ENCODE assay signal across 10 cellular contexts in the genomic region with DNA sequence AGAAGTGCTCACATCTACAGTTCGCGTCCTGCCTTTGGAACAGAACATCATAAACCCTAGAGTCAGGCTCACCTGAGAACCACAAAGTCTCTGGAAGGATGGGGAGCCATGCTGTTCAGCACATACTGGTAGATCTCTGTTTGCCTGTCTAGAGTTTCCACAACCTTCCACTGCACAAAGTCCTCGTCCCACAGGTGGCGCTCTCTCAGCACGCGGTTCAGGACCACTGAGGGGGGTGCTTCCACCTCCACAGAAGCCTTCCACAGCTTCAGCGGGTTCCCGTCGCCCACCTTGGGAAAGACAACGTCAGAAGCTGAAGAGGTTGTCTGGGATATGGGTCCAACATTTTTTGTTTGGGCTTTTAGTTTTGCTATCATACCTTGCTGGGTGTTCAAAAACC.
A peak's percentile ranks its signal among the peaks of the same experiment; 100 is the strongest.
DNase-seq lines count a peak whose midpoint lies in the region; ATAC-seq, FAIRE-seq and TF ChIP-seq lines count a peak whose summit lies in the region.
"Had no signal": no experiment of that assay in that cellular context is flagged by ENCODE, and none has a peak within 500 bp of the region (broad histone marks: within the 10 kb centered on the region; RNA-seq: fewer than 3 reads in every experiment).

No MANE protein-coding gene starts in this region.

- H2BK12ac ChIP-seq in H1 (ENCODE audit: low read depth, low read length): no peak overlapping the region

- H3K4me3 ChIP-seq in H1 (ENCODE audit: extremely low read depth in 1 of 4, insufficient read depth in 2 of 4, low read depth in 3 of 4, low read length in 4 of 4): no peak overlapping the region
- H3K4me3 ChIP-seq: HAP-1 had no signal

- H4K20me1 ChIP-seq in H1 (replicated peaks in 1 of 2; ENCODE audit: control insufficient read depth in 1 of 2, insufficient read depth in 2 of 2, low read length in 2 of 2): no peaks in the 10 kb centered on the region

- POLR2A ChIA-PET in H1 (lab: Charles Lee; ENCODE audit: partially characterized antibody): no interaction called here

- H3K4me2 ChIP-seq in H1 (ENCODE audit: insufficient read depth in 1 of 2, low read depth in 2 of 2, low read length in 2 of 2): no peak overlapping the region

- no peak overlapping the region for H4K8ac ChIP-seq in H1 (ENCODE audit: extremely low read depth, insufficient read depth, low read length)

- no peak overlapping the region for H2BK5ac ChIP-seq in H1 (ENCODE audit: low read depth, low read length)

- H3K36me3 ChIP-seq in H1 (ENCODE audit: control insufficient read depth in 2 of 4, insufficient read depth in 4 of 4, low read length in 3 of 4): no peaks in the 10 kb centered on the region
- H3K36me3 ChIP-seq: HAP-1 had no signal

- H3K27me3 Mint-ChIP-seq in stimulated activated memory B cell treated with anti-CD40 and anti-IgM and Interleukin-4, amounts not matched to agents 10 μg/mL and 1 μg/mL and 100 μg/mL, for 72 hours: peaks cover 58% of the 10 kb centered on the region

- H3K9ac ChIP-seq in H1 (replicated peaks in 1 of 4; ENCODE audit: extremely low read depth in 1 of 4, low read depth in 3 of 4, low read length in 3 of 4): no peak overlapping the region

- H3K23me2 ChIP-seq in H1 (ENCODE audit: low read depth, low read length): no peaks in the 10 kb centered on the region

- no peaks in the 10 kb centered on the region for H3K79me1 ChIP-seq in H1 (ENCODE audit: low read depth, low read length)

- H3K4me1 Mint-ChIP-seq in stimulated activated memory B cell treated with anti-CD40 and anti-IgM and Interleukin-4, amounts not matched to agents 10 μg/mL and 1 μg/mL and 100 μg/mL, for 72 hours: peaks cover 50% of the 10 kb centered on the region

- H3K4me1 ChIP-seq in H1 (replicated peaks in 1 of 4; ENCODE audit: control insufficient read depth in 3 of 4, insufficient read depth in 4 of 4, low read length in 3 of 4): no peaks in the 10 kb centered on the region
- H3K4me1 ChIP-seq: HAP-1 had no signal

- H2AK5ac ChIP-seq in H1 (ENCODE audit: low read depth, low read length): no peak overlapping the region

- H2BK20ac ChIP-seq in H1 (ENCODE audit: low read length): no peak overlapping the region

- H3K4me3 Mint-ChIP-seq in stimulated activated memory B cell treated with anti-CD40 and anti-IgM and Interleukin-4, amounts not matched to agents 10 μg/mL and 1 μg/mL and 100 μg/mL, for 72 hours: peak overlapping the region; percentile 6

- 75% methylated on average over 10 of the region's 10 CpGs; no CpG with 5 or more reads in 1 of the 2 experiments for WGBS in H1 (ENCODE audit: extremely low coverage in 1 of 2, insufficient coverage in 1 of 2, insufficient read length in 1 of 2, insufficient replicate concordance in 2 of 2, low coverage in 1 of 2, low lambda C conversion rate in 2 of 2, missing lambda C conversion rate in 1 of 2), 2 experiments

- 0 out of 2 replicates have a peak overlapping the region, but pooled peaks have one; percentile 52 for H2AFZ ChIP-seq in H1 (ENCODE audit: low read length)

- no peak for DNase-seq in GM13977 (ENCODE audit: low spot score)
- DNase-seq in H1 (ENCODE audit: low read depth in 1 of 2, low spot score in 2 of 2): peak in 1 of 2 experiments; percentile 76
- no peak for DNase-seq in globus pallidus (ENCODE audit: low spot score)
- DNase-seq: NCI-H226, trophoblast cell had no signal

- no peak overlapping the region for H3K27ac ChIP-seq in H1 (ENCODE audit: low read depth, low read length)

- no peak overlapping the region for H4K91ac ChIP-seq in H1 (replicated peaks; ENCODE audit: insufficient read length, low read length)

- no peaks in the 10 kb centered on the region; a peak in 1 of 4 replicates for H3K79me2 ChIP-seq in H1 (ENCODE audit: control insufficient read depth in 1 of 2, insufficient read depth in 2 of 2, low read length in 2 of 2)

- in situ Hi-C loops in GM13977 (cut with MboI; ENCODE audit: low pct_unique_long_range_greater_than_20kb, low sequenced_read_pairs, unreplicated experiment): no loop called here

- no peaks in the 10 kb centered on the region for H3K9me3 ChIP-seq in H1 (ENCODE audit: insufficient read depth in 2 of 2, low read depth in 1 of 2, low read length in 1 of 2)
- H3K9me3 ChIP-seq: HAP-1 had no signal

- no peak overlapping the region for H3K27ac Mint-ChIP-seq in stimulated activated memory B cell treated with anti-CD40 and anti-IgM and Interleukin-4, amounts not matched to agents 10 μg/mL and 1 μg/mL and 100 μg/mL, for 72 hours

- TF ChIP-seq POLR2A in H1 (IDR thresholded peaks at IDR 0.05; ENCODE audit: control extremely low read depth in 1 of 2, low read depth in 2 of 2, low read length in 2 of 2): no peak

- H3K27me3 ChIP-seq in H1 (replicated peaks in 1 of 4; ENCODE audit: control insufficient read depth in 3 of 4, extremely low read depth in 1 of 4, insufficient read depth in 3 of 4, low read length in 3 of 4): no peaks in the 10 kb centered on the region

- H2BK15ac ChIP-seq in H1 (ENCODE audit: low read length): no peak overlapping the region; the same call in 1 of the 2 replicates

- FAIRE-seq in H1 (lab: Jason Lieb, UNC): no peak

- no peak for TF ChIP-seq EP300 in H1 (IDR thresholded peaks at IDR 0.05; ENCODE audit: borderline replicate concordance in 1 of 2, low read depth in 2 of 2, low read length in 2 of 2)

- ATAC-seq in HG03280 (IDR thresholded peaks at IDR 0.05; ENCODE audit: unreplicated experiment) (peak; percentile 56), GM21528 (IDR thresholded peaks at IDR 0.05; ENCODE audit: low FRiP score, unreplicated experiment) (no peak), GM21737 (IDR thresholded peaks at IDR 0.05; ENCODE audit: unreplicated experiment) (no peak)
- ATAC-seq in stimulated activated memory B cell treated with anti-CD40 and anti-IgM and Interleukin-4, amounts not matched to agents 10 μg/mL and 1 μg/mL and 100 μg/mL, for 72 hours: no peak

- TF ChIP-seq CTCF in GM13977 (IDR thresholded peaks at IDR 0.05; ENCODE audit: extremely low read depth, insufficient read depth, missing control alignments) (peak; percentile 55), H1 (IDR thresholded peaks at IDR 0.05; ENCODE audit: control extremely low read depth in 1 of 3, insufficient read depth in 1 of 3, low read depth in 1 of 3, low read length in 3 of 3) (peak; percentile 65 to 78 (median 75))

- CTCF ChIA-PET in H1 (lab: Charles Lee; ENCODE audit: partially characterized antibody): interaction anchor here (0.7 to 2.6 kb wide), 20 partner anchors 9 to 518 kb away, joined by 3 to 16 read pairs (median 4); no protein-coding TSS in a partner anchor

- no peaks in the 10 kb centered on the region for H3K9me3 Mint-ChIP-seq in stimulated activated memory B cell treated with anti-CD40 and anti-IgM and Interleukin-4, amounts not matched to agents 10 μg/mL and 1 μg/mL and 100 μg/mL, for 72 hours

- no peak overlapping the region for H3K14ac ChIP-seq in H1 (ENCODE audit: insufficient read length)

- no peak overlapping the region for H3K18ac ChIP-seq in H1 (ENCODE audit: extremely low read depth, low read length)

- H3K56ac ChIP-seq in H1 (replicated peaks; ENCODE audit: insufficient read length, low read depth, low read length): no peak overlapping the region

- no peak overlapping the region for H3K23ac ChIP-seq in H1 (ENCODE audit: insufficient read length)

- no peak overlapping the region for H3K4ac ChIP-seq in H1 (replicated peaks; ENCODE audit: insufficient read length, low read depth, low read length)

- H4K5ac ChIP-seq in H1 (ENCODE audit: insufficient read length, low read depth, low read length): no peak overlapping the region

- H2BK120ac ChIP-seq in H1 (replicated peaks; ENCODE audit: low read depth, low read length): no peak overlapping the region

- H3K36me3 Mint-ChIP-seq in stimulated activated memory B cell treated with anti-CD40 and anti-IgM and Interleukin-4, amounts not matched to agents 10 μg/mL and 1 μg/mL and 100 μg/mL, for 72 hours: no peaks in the 10 kb centered on the region

- peak; percentile 61 to 73 for TF ChIP-seq RAD21 in H1 (IDR thresholded peaks at IDR 0.05 in 1 of 2, conservative IDR thresholded peaks at IDR 0.05 in 1 of 2; ENCODE audit: low read depth in 2 of 2, low read length in 2 of 2)

TF ChIP-seq in H1, 55 proteins besides CTCF, POLR2A, EP300 and RAD21:
- TF ChIP-seq, protein P1, sequence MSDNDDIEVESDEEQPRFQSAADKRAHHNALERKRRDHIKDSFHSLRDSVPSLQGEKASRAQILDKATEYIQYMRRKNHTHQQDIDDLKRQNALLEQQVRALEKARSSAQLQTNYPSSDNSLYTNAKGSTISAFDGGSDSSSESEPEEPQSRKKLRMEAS (IDR thresholded peaks at IDR 0.05): peak; percentile 86
- TF ChIP-seq TAF1 (IDR thresholded peaks at IDR 0.05; ENCODE audit: low read depth, low read length): no peak
- TF ChIP-seq, protein P2, sequence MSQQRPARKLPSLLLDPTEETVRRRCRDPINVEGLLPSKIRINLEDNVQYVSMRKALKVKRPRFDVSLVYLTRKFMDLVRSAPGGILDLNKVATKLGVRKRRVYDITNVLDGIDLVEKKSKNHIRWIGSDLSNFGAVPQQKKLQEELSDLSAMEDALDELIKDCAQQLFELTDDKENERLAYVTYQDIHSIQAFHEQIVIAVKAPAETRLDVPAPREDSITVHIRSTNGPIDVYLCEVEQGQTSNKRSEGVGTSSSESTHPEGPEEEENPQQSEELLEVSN (IDR thresholded peaks at IDR 0.05): peak; percentile 33; the same call in 1 of the 2 replicates
- TF ChIP-seq SIRT6 (IDR thresholded peaks at IDR 0.05; ENCODE audit: low read length): no peak
